ENCODE assay signal across 35 cellular contexts in the genomic region with DNA sequence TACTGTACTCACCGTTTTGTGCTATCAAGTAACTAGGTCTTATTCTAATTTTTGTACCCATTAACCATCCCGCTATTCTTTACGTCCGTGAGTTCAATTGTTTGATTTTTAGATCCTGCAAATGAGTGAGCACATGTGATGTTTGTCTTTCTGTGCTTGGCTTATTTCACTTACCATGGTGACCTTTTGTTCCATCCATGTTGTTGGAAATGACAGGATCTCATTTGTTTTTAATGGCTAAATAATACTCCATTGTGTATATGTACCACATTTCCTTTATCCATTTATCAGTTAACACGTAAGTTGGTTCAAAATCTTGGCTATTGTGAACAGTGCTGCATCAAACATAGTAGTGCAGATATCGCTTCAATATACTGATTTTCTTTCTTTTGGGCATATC.
"Had no signal": no experiment of that assay in that cellular context is flagged by ENCODE, and none has a peak within 500 bp of the region (broad histone marks: within the 10 kb centered on the region; RNA-seq: fewer than 3 reads in every experiment).

No MANE protein-coding gene starts in this region.

- H3K27me3 Mint-ChIP-seq: activated B cell treated with CpG ODN at 0.5 μM for 24 hours; activated CD4-positive, alpha-beta memory T cell treated with anti-CD3 and anti-CD28 coated beads for 36 hours; brain; T-cell had no signal

- DNase-seq: activated B cell treated with CpG ODN at 0.5 μM for 24 hours; activated CD4-positive, alpha-beta memory T cell treated with anti-CD3 and anti-CD28 coated beads for 36 hours; activated CD4-positive, alpha-beta T cell treated with anti-CD3 and anti-CD28 coated beads for 4 hours; activated CD4-positive, alpha-beta T cell treated with anti-CD3 and anti-CD28 coated beads, Interleukin-2, amount 50 U/mL, for 1 hour; activated CD4-positive, CD25-positive, alpha-beta regulatory T cell treated with anti-CD3 and anti-CD28 coated beads, Interleukin-2, amount 50 U/mL, for 72 hours; activated CD8-positive, alpha-beta memory T cell treated with anti-CD3 and anti-CD28 coated beads, Interleukin-2, amount 50 U/mL, for 4 hours; activated gamma-delta T cell treated with Interleukin-2 at 50 U/mL for 16 hours; activated naive CD4-positive, alpha-beta T cell treated with anti-CD3 and anti-CD28 coated beads for 36 hours; activated T-cell treated with anti-CD3 and anti-CD28 coated beads for 4 hours; activated T-cell treated with anti-CD3 and anti-CD28 coated beads, Interleukin-2, amount 50 U/mL, for 4 hours; adrenal gland; caudate nucleus; MM.1S; MV-4-11; NCI-H1092; NCI-H1436 treated with DMSO at 0.1 percent for 48 hours; NCI-H1694 treated with DMSO at 0.1 percent for 48 hours; NCI-H2029; NCI-H2107; NCI-H2171; NCI-H510A; NCI-H526 treated with DMSO at 0.1 percent for 48 hours; Peyer's patch; RPMI8226; SIG-M5; T-cell; T-helper 2 cell; T-helper 9 cell had no signal

- H3K27ac ChIP-seq: adrenal gland, KMS-11, Peyer's patch, VCaP had no signal

- H3K27ac Mint-ChIP-seq: activated B cell treated with CpG ODN at 0.5 μM for 24 hours; activated CD4-positive, alpha-beta memory T cell treated with anti-CD3 and anti-CD28 coated beads for 36 hours; activated naive CD4-positive, alpha-beta T cell treated with anti-CD3 and anti-CD28 coated beads for 36 hours; activated T-helper 1 cell treated with anti-CD3 and anti-CD28 coated beads, Interleukin-12 subunit alpha, Interleukin-12 subunit beta, Interleukin-2, Interleukin-4 antibody, amounts not matched to agents 30 ng/mL and 10 ng/mL and 1 ng/mL, durations not matched to agents 14 hours and 24 hours and 36 hours; brain; T-cell had no signal

- H3K9me3 Mint-ChIP-seq: activated B cell treated with CpG ODN at 0.5 μM for 24 hours; activated CD4-positive, alpha-beta memory T cell treated with anti-CD3 and anti-CD28 coated beads for 36 hours; activated naive CD4-positive, alpha-beta T cell treated with anti-CD3 and anti-CD28 coated beads for 36 hours; activated naive CD4-positive, alpha-beta T cell treated with anti-CD3 and anti-CD28 coated beads, Interleukin-2, amount 50 U/mL, for 72 hours; activated T-cell treated with anti-CD3 and anti-CD28 coated beads, Interleukin-2, amount 50 U/mL, for 4 hours; activated T-helper 1 cell treated with anti-CD3 and anti-CD28 coated beads, Interleukin-12 subunit alpha, Interleukin-12 subunit beta, Interleukin-2, Interleukin-4 antibody, amounts not matched to agents 30 ng/mL and 10 ng/mL and 1 ng/mL, durations not matched to agents 14 hours and 24 hours and 36 hours; brain; T-cell had no signal

- ATAC-seq: activated naive CD4-positive, alpha-beta T cell treated with anti-CD3 and anti-CD28 coated beads, Interleukin-2, amount 50 U/mL, for 72 hours; activated T-cell treated with anti-CD3 and anti-CD28 coated beads, Interleukin-2, amount 50 U/mL, for 4 hours; SK-N-SH treated with all-trans-retinoic acid at 6 μM for 48 hours; T-cell had no signal

- H3K4me2 ChIP-seq: KMS-11 had no signal

- H3K4me1 ChIP-seq: adrenal gland, Peyer's patch had no signal

- H3K4me3 Mint-ChIP-seq: activated B cell treated with CpG ODN at 0.5 μM for 24 hours; activated CD4-positive, alpha-beta memory T cell treated with anti-CD3 and anti-CD28 coated beads for 36 hours; activated naive CD4-positive, alpha-beta T cell treated with anti-CD3 and anti-CD28 coated beads for 36 hours; activated T-cell treated with anti-CD3 and anti-CD28 coated beads, Interleukin-2, amount 50 U/mL, for 4 hours; activated T-helper 1 cell treated with anti-CD3 and anti-CD28 coated beads, Interleukin-12 subunit alpha, Interleukin-12 subunit beta, Interleukin-2, Interleukin-4 antibody, amounts not matched to agents 30 ng/mL and 10 ng/mL and 1 ng/mL, durations not matched to agents 14 hours and 24 hours and 36 hours; brain; T-cell had no signal

- H3K27me3 ChIP-seq: adrenal gland, Peyer's patch had no signal

- H3K9ac ChIP-seq: KMS-11 had no signal

- FAIRE-seq: bronchial epithelial cell had no signal

- H3K4me3 ChIP-seq: adrenal gland, Peyer's patch had no signal

- H3K9me3 ChIP-seq: adrenal gland, Peyer's patch had no signal
